17 cellular contexts compared by ENCODE assay signal in the genomic region with DNA sequence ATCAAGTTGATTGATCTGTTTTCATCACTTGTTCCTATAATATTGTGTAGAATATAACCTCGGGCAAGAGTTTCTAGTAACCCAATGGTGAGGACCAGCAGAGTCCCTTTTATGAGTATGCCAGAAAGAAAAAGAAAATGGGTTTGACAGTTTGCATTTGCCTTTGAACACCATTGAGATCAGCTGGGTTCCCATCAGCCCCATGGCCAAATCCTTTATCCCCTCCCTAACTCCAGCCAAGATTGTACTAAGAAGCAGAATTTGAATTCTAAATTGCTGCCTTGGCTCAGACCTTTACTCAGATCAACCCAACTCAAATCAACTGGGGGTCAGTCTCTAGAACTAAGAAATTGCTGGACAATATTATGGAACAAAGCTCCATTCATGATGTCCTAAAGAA.
A peak's percentile ranks its signal among the peaks of the same experiment; 100 is the strongest.
DNase-seq lines count a peak whose midpoint lies in the region; ATAC-seq and TF ChIP-seq lines count a peak whose summit lies in the region.
"Had no signal": no experiment of that assay in that cellular context is flagged by ENCODE, and none has a peak within 500 bp of the region (broad histone marks: within the 10 kb centered on the region; RNA-seq: fewer than 3 reads in every experiment).

No MANE protein-coding gene starts in this region.

- H3K36me3 ChIP-seq in HEK293 (ENCODE audit: control insufficient read depth in 2 of 2, insufficient read depth in 1 of 2, low read length in 2 of 2), result no peaks in the 10 kb centered on the region
- H3K36me3 ChIP-seq: BLaER1 treated with 17β-estradiol and CSF1 and Interleukin-3, amounts not matched to agents 10 nM and 100 nM had no signal

- no peak overlapping the region for H3K4me3 ChIP-seq in HEK293 (ENCODE audit: low read depth, low read length)
- H3K4me3 ChIP-seq: A549; BLaER1 treated with 17β-estradiol and CSF1 and Interleukin-3, amounts not matched to agents 10 nM and 100 nM had no signal

- H3K9me3 ChIP-seq in HEK293 (ENCODE audit: control insufficient read depth, insufficient read depth, low read depth, low read length), result no peaks in the 10 kb centered on the region
- H3K9me3 ChIP-seq: A549; BLaER1 treated with 17β-estradiol and CSF1 and Interleukin-3, amounts not matched to agents 10 nM and 100 nM; Caco-2 had no signal

- DNase-seq in Ammon's horn (ENCODE audit: low spot score), result peak; percentile 30
- peak in 8 of 61 donors; percentile 8 to 52 (median 31) for DNase-seq in caudate nucleus (lab: John Stamatoyannopoulos, UW)
- DNase-seq in putamen (ENCODE audit: low spot score), result peak; percentile 57
- no peak for DNase-seq in stimulated activated CD4-positive, alpha-beta T cell treated with anti-CD3 and anti-CD28 coated beads, Interleukin-4, amount 100 ng/mL, for 1 hour
- no peak for DNase-seq in NCI-H1694 treated with DMSO at 0.1 percent for 48 hours (lab: John Stamatoyannopoulos, UW)
- DNase-seq: Caco-2; Calu3; CD4-positive, alpha-beta T cell; CD8-positive, alpha-beta T cell; DMS79 treated with DMSO at 0.1 percent for 48 hours; GF-D8 had no signal

- no peaks in the 10 kb centered on the region for H3K4me1 ChIP-seq in HEK293 (ENCODE audit: control insufficient read depth, insufficient read depth, low read length)
- H3K4me1 ChIP-seq: A549, Caco-2 had no signal

- CTCF ChIA-PET in HEK293 (lab: Yijun Ruan, JAX), result interaction anchor here (0.6 kb wide), 1 partner anchor 101 kb away, joined by 3 read pairs; no protein-coding TSS in a partner anchor

- H3K27ac ChIP-seq in HEK293 (ENCODE audit: extremely low read depth, low read depth, low read length), result no peak overlapping the region
- peak overlapping the region; percentile 21 for H3K27ac ChIP-seq in caudate nucleus (ENCODE audit: low read depth, low read length)
- H3K27ac ChIP-seq: 22Rv1; A549; BLaER1 treated with 17β-estradiol and CSF1 and Interleukin-3, amounts not matched to agents 10 nM and 100 nM; C4-2B had no signal

- TF ChIP-seq CTCF in HEK293 (tag by site-specific recombination; IDR thresholded peaks at IDR 0.05), result no peak

- POLR2A ChIA-PET in HEK293 (lab: Yijun Ruan, JAX), result no interaction called here

- no peak for ATAC-seq in HG03460 (IDR thresholded peaks at IDR 0.05; ENCODE audit: unreplicated experiment)
- ATAC-seq: A549; CD8-positive, alpha-beta T cell had no signal

TF ChIP-seq in HEK293, 187 proteins besides CTCF, POLR2A, EP300 and RAD21:
- no peak for TF ChIP-seq ZNF155 (tag by site-specific recombination; IDR thresholded peaks at IDR 0.05)
- TF ChIP-seq, protein P1, sequence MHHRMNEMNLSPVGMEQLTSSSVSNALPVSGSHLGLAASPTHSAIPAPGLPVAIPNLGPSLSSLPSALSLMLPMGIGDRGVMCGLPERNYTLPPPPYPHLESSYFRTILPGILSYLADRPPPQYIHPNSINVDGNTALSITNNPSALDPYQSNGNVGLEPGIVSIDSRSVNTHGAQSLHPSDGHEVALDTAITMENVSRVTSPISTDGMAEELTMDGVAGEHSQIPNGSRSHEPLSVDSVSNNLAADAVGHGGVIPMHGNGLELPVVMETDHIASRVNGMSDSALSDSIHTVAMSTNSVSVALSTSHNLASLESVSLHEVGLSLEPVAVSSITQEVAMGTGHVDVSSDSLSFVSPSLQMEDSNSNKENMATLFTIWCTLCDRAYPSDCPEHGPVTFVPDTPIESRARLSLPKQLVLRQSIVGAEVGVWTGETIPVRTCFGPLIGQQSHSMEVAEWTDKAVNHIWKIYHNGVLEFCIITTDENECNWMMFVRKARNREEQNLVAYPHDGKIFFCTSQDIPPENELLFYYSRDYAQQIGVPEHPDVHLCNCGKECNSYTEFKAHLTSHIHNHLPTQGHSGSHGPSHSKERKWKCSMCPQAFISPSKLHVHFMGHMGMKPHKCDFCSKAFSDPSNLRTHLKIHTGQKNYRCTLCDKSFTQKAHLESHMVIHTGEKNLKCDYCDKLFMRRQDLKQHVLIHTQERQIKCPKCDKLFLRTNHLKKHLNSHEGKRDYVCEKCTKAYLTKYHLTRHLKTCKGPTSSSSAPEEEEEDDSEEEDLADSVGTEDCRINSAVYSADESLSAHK (tag by site-specific recombination; IDR thresholded peaks at IDR 0.05), result peak; percentile 21; the same call in 1 of the 2 replicates

Comparison
In these comparisons a context has a peak if more than half of its experiments do, and no peak if none do; other contexts are left out.
1. DNase-seq: peak in Ammon's horn (single experiment) and putamen (single experiment); none in stimulated activated CD4-positive, alpha-beta T cell treated with anti-CD3 and anti-CD28 coated beads, Interleukin-4, amount 100 ng/mL, for 1 hour (single experiment) and NCI-H1694 treated with DMSO at 0.1 percent for 48 hours (single experiment).